In genomic region chrX:16239211-16239610, GRCh38 we compare ENCODE assay signal across 13 cellular contexts.
DNase-seq lines count a peak whose midpoint lies in the region; ATAC-seq and TF ChIP-seq lines count a peak whose summit lies in the region.
"Had no signal": no experiment of that assay in that cellular context is flagged by ENCODE, and none has a peak within 500 bp of the region (broad histone marks: within the 10 kb centered on the region; RNA-seq: fewer than 3 reads in every experiment).

No MANE protein-coding gene starts in this region.

- H3K9me3 Mint-ChIP-seq in activated T-cell treated with anti-CD3 and anti-CD28 coated beads, Interleukin-2, amount 50 U/mL, for 24 hours, result no peaks in the 10 kb centered on the region
- no peaks in the 10 kb centered on the region for H3K9me3 Mint-ChIP-seq in stimulated activated effector memory CD8-positive, alpha-beta T cell treated with anti-CD3 and anti-CD28 coated beads, Interleukin-12 subunit alpha, Interleukin-12 subunit beta, amount 100 ng/mL, for 72 hours
- H3K9me3 Mint-ChIP-seq: natural killer cell treated with Interleukin-12 subunit alpha and Interleukin-12 subunit beta and Interleukin-15 and Interleukin-18, amount 100 ng/mL, for 72 hours had no signal

- no peak overlapping the region for H3K27ac Mint-ChIP-seq in activated T-cell treated with anti-CD3 and anti-CD28 coated beads, Interleukin-2, amount 50 U/mL, for 24 hours
- no peak overlapping the region for H3K27ac Mint-ChIP-seq in stimulated activated effector memory CD8-positive, alpha-beta T cell treated with anti-CD3 and anti-CD28 coated beads, Interleukin-12 subunit alpha, Interleukin-12 subunit beta, amount 100 ng/mL, for 72 hours
- H3K27ac Mint-ChIP-seq: endodermal cell; natural killer cell treated with Interleukin-12 subunit alpha and Interleukin-12 subunit beta and Interleukin-15 and Interleukin-18, amount 100 ng/mL, for 72 hours had no signal

- DNase-seq in activated T-cell treated with anti-CD3 and anti-CD28 coated beads for 48 hours (ENCODE audit: low read depth) (peak; percentile 0), astrocyte of the cerebellum (ENCODE audit: low read depth) (peak; percentile 91), NCI-H2081 treated with DMSO at 0.1 percent for 48 hours (lab: John Stamatoyannopoulos, UW) (no peak), HuH-7.5 (ENCODE audit: low spot score) (no peak), anterior cingulate cortex (lab: John Stamatoyannopoulos, UW) (no peak)
- no peak for DNase-seq in activated T-cell treated with anti-CD3 and anti-CD28 coated beads, Interleukin-2, amount 50 U/mL, for 24 hours
- no peak for DNase-seq in stimulated activated effector memory CD8-positive, alpha-beta T cell treated with anti-CD3 and anti-CD28 coated beads, Interleukin-12 subunit alpha, Interleukin-12 subunit beta, amount 100 ng/mL, for 72 hours (ENCODE audit: low spot score in 2 of 2)
- DNase-seq: activated CD8-positive, alpha-beta memory T cell treated with anti-CD3 and anti-CD28 coated beads for 24 hours; endodermal cell; NCI-H510A had no signal

- ATAC-seq in HG03097 (IDR thresholded peaks at IDR 0.05; ENCODE audit: low FRiP score, unreplicated experiment), result peak; percentile 52
- ATAC-seq in stimulated activated effector memory CD8-positive, alpha-beta T cell treated with anti-CD3 and anti-CD28 coated beads, Interleukin-12 subunit alpha, Interleukin-12 subunit beta, amount 100 ng/mL, for 72 hours, result peak; percentile 93
- ATAC-seq: natural killer cell treated with Interleukin-12 subunit alpha and Interleukin-12 subunit beta and Interleukin-15 and Interleukin-18, amount 100 ng/mL, for 72 hours had no signal

- in situ Hi-C loops in astrocyte of the cerebellum (cut with HindIII; ENCODE audit: low sequenced_read_pairs), result no loop called here

- peaks cover 64% of the 10 kb centered on the region for H3K27me3 Mint-ChIP-seq in activated T-cell treated with anti-CD3 and anti-CD28 coated beads, Interleukin-2, amount 50 U/mL, for 24 hours

- H3K36me3 Mint-ChIP-seq in activated T-cell treated with anti-CD3 and anti-CD28 coated beads, Interleukin-2, amount 50 U/mL, for 24 hours (ENCODE audit: low read depth), result no peaks in the 10 kb centered on the region
- no peaks in the 10 kb centered on the region for H3K36me3 Mint-ChIP-seq in stimulated activated effector memory CD8-positive, alpha-beta T cell treated with anti-CD3 and anti-CD28 coated beads, Interleukin-12 subunit alpha, Interleukin-12 subunit beta, amount 100 ng/mL, for 72 hours
- H3K36me3 Mint-ChIP-seq: natural killer cell treated with Interleukin-12 subunit alpha and Interleukin-12 subunit beta and Interleukin-15 and Interleukin-18, amount 100 ng/mL, for 72 hours had no signal

- no peak overlapping the region for H3K4me3 Mint-ChIP-seq in activated T-cell treated with anti-CD3 and anti-CD28 coated beads, Interleukin-2, amount 50 U/mL, for 24 hours
- H3K4me3 Mint-ChIP-seq in stimulated activated effector memory CD8-positive, alpha-beta T cell treated with anti-CD3 and anti-CD28 coated beads, Interleukin-12 subunit alpha, Interleukin-12 subunit beta, amount 100 ng/mL, for 72 hours, result no peak overlapping the region
- H3K4me3 Mint-ChIP-seq: endodermal cell; natural killer cell treated with Interleukin-12 subunit alpha and Interleukin-12 subunit beta and Interleukin-15 and Interleukin-18, amount 100 ng/mL, for 72 hours had no signal

- no peak overlapping the region for H3K4me3 ChIP-seq in astrocyte of the cerebellum (ENCODE audit: low read depth, low read length)
- H3K4me3 ChIP-seq: BLaER1 treated with 17β-estradiol and CSF1 and Interleukin-3, amounts not matched to agents 10 nM and 100 nM had no signal

- peaks cover 2% of the 10 kb centered on the region for H3K4me1 Mint-ChIP-seq in activated T-cell treated with anti-CD3 and anti-CD28 coated beads, Interleukin-2, amount 50 U/mL, for 24 hours (ENCODE audit: low read depth)
- H3K4me1 Mint-ChIP-seq in stimulated activated effector memory CD8-positive, alpha-beta T cell treated with anti-CD3 and anti-CD28 coated beads, Interleukin-12 subunit alpha, Interleukin-12 subunit beta, amount 100 ng/mL, for 72 hours, result peaks cover 5% of the 10 kb centered on the region

- TF ChIP-seq CTCF in astrocyte of the cerebellum (IDR thresholded peaks at IDR 0.05; ENCODE audit: low read depth, low read length, missing control alignments), result no peak

Comparison
In these comparisons a context has a peak if more than half of its experiments do, and no peak if none do; other contexts are left out.
1. DNase-seq: peak in activated T-cell treated with anti-CD3 and anti-CD28 coated beads for 48 hours (single experiment) and astrocyte of the cerebellum (single experiment); none in activated T-cell treated with anti-CD3 and anti-CD28 coated beads, Interleukin-2, amount 50 U/mL, for 24 hours (single experiment), stimulated activated effector memory CD8-positive, alpha-beta T cell treated with anti-CD3 and anti-CD28 coated beads, Interleukin-12 subunit alpha, Interleukin-12 subunit beta, amount 100 ng/mL, for 72 hours (0 of 2), NCI-H2081 treated with DMSO at 0.1 percent for 48 hours (single experiment), HuH-7.5 (single experiment) and anterior cingulate cortex (0 of 58).